Comparison of ENCODE assay signal across 8 cellular contexts in the genomic region with DNA sequence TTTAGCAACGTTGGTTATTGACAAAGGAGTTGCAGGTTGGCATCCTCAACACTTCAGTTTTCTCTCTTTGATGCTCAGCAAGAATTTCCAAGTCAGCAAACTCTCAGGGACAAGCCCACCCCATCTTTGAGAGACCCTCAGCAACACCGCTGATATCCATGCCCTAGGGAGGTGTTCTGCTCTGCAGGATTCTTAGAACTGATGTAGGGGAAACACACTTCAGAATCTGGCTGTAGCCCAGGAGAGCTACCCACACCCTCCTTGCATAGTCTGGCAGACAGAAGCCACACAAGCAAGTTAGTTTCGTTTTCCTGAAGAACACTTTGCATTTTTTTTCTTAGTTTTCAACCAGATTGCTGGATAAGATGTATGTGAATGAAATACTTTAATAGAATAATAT. TPM values are rescaled to one million over a fixed set of nuclear protein-coding genes. Genes with fewer than 3 reads are reported as not detected.
DNase-seq lines count a peak whose midpoint lies in the region; ATAC-seq, FAIRE-seq and TF ChIP-seq lines count a peak whose summit lies in the region.

No MANE protein-coding gene starts in this region.

- H3K56ac ChIP-seq in IMR-90 (ENCODE audit: extremely low read depth, insufficient read depth, low read length) = no peak overlapping the region
- H3K56ac ChIP-seq in H1 (replicated peaks; ENCODE audit: insufficient read length, low read depth, low read length) = no peak overlapping the region

- H2BK12ac ChIP-seq in H1 (ENCODE audit: low read depth, low read length) = no peak overlapping the region

- H3K4me2 ChIP-seq in IMR-90 (ENCODE audit: low read depth, low read length) (peak overlapping the region; percentile 99), H1 (ENCODE audit: insufficient read depth in 1 of 2, low read depth in 2 of 2, low read length in 2 of 2) (no peak overlapping the region)

- no peak for TF ChIP-seq EP300 in H1 (IDR thresholded peaks at IDR 0.05; ENCODE audit: borderline replicate concordance in 1 of 2, low read depth in 2 of 2, low read length in 2 of 2)

- H3K9me1 ChIP-seq in IMR-90 (ENCODE audit: insufficient read depth, low read length) = no peaks in the 10 kb centered on the region

- H2BK120ac ChIP-seq in IMR-90 (ENCODE audit: low read depth, low read length) (peak overlapping the region; percentile 60), H1 (replicated peaks; ENCODE audit: low read depth, low read length) (no peak overlapping the region)

- TF ChIP-seq CTCF in IMR-90 (conservative IDR thresholded peaks at IDR 0.05; ENCODE audit: low read depth, low read length) = no peak
- TF ChIP-seq CTCF in H1 (IDR thresholded peaks at IDR 0.05; ENCODE audit: control extremely low read depth in 1 of 3, insufficient read depth in 1 of 3, low read depth in 1 of 3, low read length in 3 of 3) = no peak
- TF ChIP-seq CTCF in neutrophil (IDR thresholded peaks at IDR 0.05) = no peak

- no peaks in the 10 kb centered on the region for H3K79me2 ChIP-seq in H1 (ENCODE audit: control insufficient read depth in 1 of 2, insufficient read depth in 2 of 2, low read length in 2 of 2)

- TF ChIP-seq RAD21 in IMR-90 (IDR thresholded peaks at IDR 0.05; ENCODE audit: low read length) (no peak), H1 (IDR thresholded peaks at IDR 0.05 in 1 of 2, conservative IDR thresholded peaks at IDR 0.05 in 1 of 2; ENCODE audit: low read depth in 2 of 2, low read length in 2 of 2) (no peak)

- no peaks in the 10 kb centered on the region for H3K23me2 ChIP-seq in H1 (ENCODE audit: low read depth, low read length)

- H4K8ac ChIP-seq in IMR-90 (ENCODE audit: low read depth in 2 of 2, low read length in 2 of 2) (peak overlapping the region in 1 of 2 experiments; percentile 85; a peak in 2 of 4 replicates), H1 (ENCODE audit: extremely low read depth, insufficient read depth, low read length) (no peak overlapping the region)

- H4K91ac ChIP-seq in IMR-90 (ENCODE audit: insufficient read depth, low read depth, low read length) (peak overlapping the region; percentile 44; the same call in 1 of the 2 replicates), H1 (replicated peaks; ENCODE audit: insufficient read length, low read length) (no peak overlapping the region)

- CTCF ChIA-PET in IMR-90 (lab: Yijun Ruan, JAX) = no interaction called here
- CTCF ChIA-PET in H1 (lab: Charles Lee; ENCODE audit: partially characterized antibody) = interaction anchor here (0.6 to 1.2 kb wide), 3 partner anchors 12 to 273 kb away, joined by 3 to 5 read pairs (median 3); no protein-coding TSS in a partner anchor

- H2BK20ac ChIP-seq in IMR-90 (ENCODE audit: low read depth, low read length) (no peak overlapping the region; the same call in 1 of the 2 replicates), H1 (ENCODE audit: low read length) (no peak overlapping the region)

- TF ChIP-seq POLR2A in IMR-90 (IDR thresholded peaks at IDR 0.05; ENCODE audit: low read depth, low read length) (no peak), H1 (IDR thresholded peaks at IDR 0.05; ENCODE audit: control extremely low read depth in 1 of 2, low read depth in 2 of 2, low read length in 2 of 2) (no peak)

- H3K18ac ChIP-seq in IMR-90 (ENCODE audit: low read depth, low read length) = no peak overlapping the region; the same call in 1 of the 2 replicates
- H3K18ac ChIP-seq in H1 (ENCODE audit: extremely low read depth, low read length) = no peak overlapping the region

- peak overlapping the region; percentile 70; the same call in 1 of the 2 replicates for H3K14ac ChIP-seq in IMR-90 (replicated peaks; ENCODE audit: low read depth, low read length)
- no peak overlapping the region for H3K14ac ChIP-seq in H1 (ENCODE audit: insufficient read length)

- H3K79me1 ChIP-seq in IMR-90 (ENCODE audit: low read depth in 1 of 2, low read length in 2 of 2) (0 out of 4 replicates have a peak, but pooled peaks cover 0 to 5% of the 10 kb centered on the region in 2 experiments), H1 (ENCODE audit: low read depth, low read length) (no peaks in the 10 kb centered on the region)

- no TSS peak for BruUV-seq in IMR-90 (replicated peaks; lab: Mats Ljungman, UMichigan)

- no peaks in the 10 kb centered on the region for H3K9me3 ChIP-seq in IMR-90 (ENCODE audit: control insufficient read depth, insufficient read depth, low read length)
- no peaks in the 10 kb centered on the region for H3K9me3 ChIP-seq in H1 (ENCODE audit: insufficient read depth in 2 of 2, low read depth in 1 of 2, low read length in 1 of 2)
- H3K9me3 ChIP-seq in neutrophil = no peaks in the 10 kb centered on the region

- no peak overlapping the region for H2AK9ac ChIP-seq in IMR-90 (replicated peaks; ENCODE audit: low read depth, low read length, poor library complexity)

- H4K20me1 ChIP-seq in IMR-90 (ENCODE audit: insufficient read depth, low read length) = no peaks in the 10 kb centered on the region
- H4K20me1 ChIP-seq in H1 (replicated peaks in 1 of 2; ENCODE audit: control insufficient read depth in 1 of 2, insufficient read depth in 2 of 2, low read length in 2 of 2) = no peaks in the 10 kb centered on the region

- dilution Hi-C loops in IMR-90 (cut with HindIII; ENCODE audit: low sequenced_read_pairs, unreplicated experiment) = no loop called here

- no peaks in the 10 kb centered on the region for H3K27me3 ChIP-seq in IMR-90 (ENCODE audit: control insufficient read depth, insufficient read depth, low read length)
- H3K27me3 ChIP-seq in H1 (replicated peaks in 1 of 4; ENCODE audit: control insufficient read depth in 3 of 4, extremely low read depth in 1 of 4, insufficient read depth in 3 of 4, low read length in 3 of 4) = no peaks in the 10 kb centered on the region
- H3K27me3 ChIP-seq in neutrophil = no peaks in the 10 kb centered on the region

- in situ Hi-C loops in IMR-90 (cut with MboI; ENCODE audit: low sequenced_read_pairs) = no loop called here

- peak; percentile 87 for ATAC-seq in GM21367 (IDR thresholded peaks at IDR 0.05; ENCODE audit: unreplicated experiment)
- ATAC-seq in IMR-90 (ENCODE audit: low read depth) = peak; percentile 62

- no peak overlapping the region; the same call in 2 of the 3 replicates for H2BK15ac ChIP-seq in IMR-90 (ENCODE audit: low read depth, low read length)
- no peak overlapping the region for H2BK15ac ChIP-seq in H1 (ENCODE audit: low read length)

- no peak overlapping the region for H3K23ac ChIP-seq in IMR-90 (ENCODE audit: low read depth, low read length)
- no peak overlapping the region for H3K23ac ChIP-seq in H1 (ENCODE audit: insufficient read length)

- peaks cover 1% of the 10 kb centered on the region; the same call in 1 of the 2 replicates for H3K36me3 ChIP-seq in IMR-90 (ENCODE audit: control insufficient read depth, insufficient read depth, low read length)
- no peaks in the 10 kb centered on the region for H3K36me3 ChIP-seq in H1 (ENCODE audit: control insufficient read depth in 2 of 4, insufficient read depth in 4 of 4, low read length in 3 of 4)
- peaks cover 30% of the 10 kb centered on the region for H3K36me3 ChIP-seq in neutrophil
- H3K36me3 ChIP-seq in urinary bladder (ENCODE audit: insufficient read depth) = peaks cover 6% of the 10 kb centered on the region

- peak overlapping the region; percentile 6; the same call in 1 of the 2 replicates for H3K27ac ChIP-seq in IMR-90 (ENCODE audit: insufficient read depth, low read length)
- no peak overlapping the region for H3K27ac ChIP-seq in H1 (ENCODE audit: low read depth, low read length)
- peak overlapping the region; percentile 86 for H3K27ac ChIP-seq in neutrophil
- no peak overlapping the region for H3K27ac ChIP-seq in urinary bladder (ENCODE audit: low read depth)

- H3K4me1 ChIP-seq in IMR-90 (ENCODE audit: control insufficient read depth, insufficient read depth, low read length) (peaks cover 7% of the 10 kb centered on the region; the same call in 1 of the 2 replicates), H1 (replicated peaks in 1 of 4; ENCODE audit: control insufficient read depth in 3 of 4, insufficient read depth in 4 of 4, low read length in 3 of 4) (0 out of 7 replicates have a peak, but pooled peaks cover 0 to 2% (median under 1%) of the 10 kb centered on the region in 4 experiments), neutrophil (ENCODE audit: control insufficient read depth in 1 of 2, insufficient read depth in 1 of 2, low read depth in 1 of 2, low read length in 1 of 2) (peaks cover 60 to 64% of the 10 kb centered on the region in 2 experiments), urinary bladder (ENCODE audit: insufficient read depth) (no peaks in the 10 kb centered on the region)

- intact Hi-C loops in IMR-90 (cut with micrococcal nuclease) = loop anchor here (2.0 kb wide), 1 partner anchor 33 kb away; no protein-coding TSS in a partner anchor

- peak; percentile 36 for DNase-seq in DMS53 treated with DMSO at 0.1 percent for 48 hours (lab: John Stamatoyannopoulos, UW; ENCODE audit: unreplicated experiment)
- DNase-seq in IMR-90 = peak; percentile 59
- DNase-seq in activated CD4-positive, CD25-positive, alpha-beta regulatory T cell treated with anti-CD3 and anti-CD28 coated beads, Interleukin-2, amount 50 U/mL, for 72 hours = peak; percentile 36
- DNase-seq in H1 (ENCODE audit: low read depth in 1 of 2, low spot score in 2 of 2) = no peak
- DNase-seq in cortex of kidney (lab: John Stamatoyannopoulos, UW) = no peak

- H3K4ac ChIP-seq in IMR-90 (ENCODE audit: low read depth, low read length) (no peak overlapping the region), H1 (replicated peaks; ENCODE audit: insufficient read length, low read depth, low read length) (no peak overlapping the region)

- H4K5ac ChIP-seq in IMR-90 (ENCODE audit: low read depth, low read length) (peak overlapping the region; percentile 86), H1 (ENCODE audit: insufficient read length, low read depth, low read length) (no peak overlapping the region)

- H3K4me3 ChIP-seq in IMR-90 (ENCODE audit: insufficient read depth, low read depth, low read length) (peak overlapping the region; percentile 46), H1 (ENCODE audit: extremely low read depth in 1 of 4, insufficient read depth in 2 of 4, low read depth in 3 of 4, low read length in 4 of 4) (no peak overlapping the region), neutrophil (ENCODE audit: low read depth in 1 of 2, low read length in 1 of 2) (peak overlapping the region; percentile 59 to 72), urinary bladder (ENCODE audit: low read depth, low read length) (peak overlapping the region; percentile 41)

- H3K9ac ChIP-seq in IMR-90 (ENCODE audit: low read depth, low read length) (peak overlapping the region; percentile 26), H1 (replicated peaks in 1 of 4; ENCODE audit: extremely low read depth in 1 of 4, low read depth in 3 of 4, low read length in 3 of 4) (no peak overlapping the region)

- no peak overlapping the region for H2AK5ac ChIP-seq in IMR-90 (ENCODE audit: low read depth, low read length)
- H2AK5ac ChIP-seq in H1 (ENCODE audit: low read depth, low read length) = no peak overlapping the region

- no peak for FAIRE-seq in H1 (lab: Jason Lieb, UNC)

- POLR2A ChIA-PET in IMR-90 (lab: Charles Lee; ENCODE audit: unreplicated experiment) = no interaction called here
- POLR2A ChIA-PET in H1 (lab: Charles Lee; ENCODE audit: partially characterized antibody) = no interaction called here

- no CpG with 5 or more reads among the region's 3 CpGs for WGBS in IMR-90 (ENCODE audit: extremely low coverage in 2 of 2, insufficient read length in 1 of 2), 2 experiments
- WGBS in H1 (ENCODE audit: extremely low coverage in 1 of 2, insufficient coverage in 1 of 2, insufficient read length in 1 of 2, insufficient replicate concordance in 2 of 2, low coverage in 1 of 2, low lambda C conversion rate in 2 of 2, missing lambda C conversion rate in 1 of 2), 2 experiments = 83% methylated on average over 3 of the region's 3 CpGs; no CpG with 5 or more reads in 1 of the 2 experiments
- 21% methylated on average over 3 of the region's 3 CpGs for WGBS in urinary bladder

- H2BK5ac ChIP-seq in IMR-90 (ENCODE audit: low read depth, low read length, poor library complexity, severe bottlenecking) = no peak overlapping the region
- H2BK5ac ChIP-seq in H1 (ENCODE audit: low read depth, low read length) = no peak overlapping the region

- peak overlapping the region; percentile 80 for H2AFZ ChIP-seq in IMR-90 (replicated peaks; ENCODE audit: low read length, poor library complexity)
- peak overlapping the region; percentile 27; the same call in 1 of the 2 replicates for H2AFZ ChIP-seq in H1 (ENCODE audit: low read length)

RNA-seq across cellular contexts. Expression of gene SAMD9L, which starts 0.8 kb away (rescaled TPM):
- total RNA-seq in IMR-90 (2012; rRNA removed) (4.1 and 6.4 TPM in 2 replicates), urinary bladder (25.5 TPM)
- polyA plus RNA-seq in IMR-90 (2012; rRNA removed) (1.2 and 1.9 TPM in 2 replicates), H1 (2011; rRNA removed) (not detected in 2 replicates), urinary bladder (5.0 TPM)
- 0.10 and 0.27 TPM in 2 replicates for polyA plus RNA-seq in IMR-90 (2012; cell fraction: cytosol; rRNA removed)
- 0.36 and 4.8 TPM in 2 replicates for polyA plus RNA-seq in IMR-90 (2012; cell fraction: nucleus; rRNA removed; ENCODE audit: low replicate concordance)
- total RNA-seq in H1 (2021; fragmentation: NEBNext Ultra II Directional; extraction: Animal tissue kit (Norgen Biotek cat#: 25700)) = not detected in 2 replicates
- not detected for polyA plus RNA-seq in H1 (2011; cell fraction: cytosol; rRNA removed)
- not detected for polyA plus RNA-seq in H1 (2011; cell fraction: nucleus; rRNA removed)
- not detected in 4 replicates for polyA plus RNA-seq in H1 (2012, experiment 1 of 2)
- not detected for polyA plus RNA-seq in H1 (2012, experiment 2 of 2)
- not detected for polyA plus RNA-seq in H1 (2013, experiment 1 of 2)
- polyA plus RNA-seq in H1 (2013, experiment 2 of 2) = not detected
- polyA minus RNA-seq in H1 (2011; rRNA and poly(A)+ RNA removed) = not detected in 2 replicates
- polyA minus RNA-seq in H1 (2011; cell fraction: cytosol; rRNA and poly(A)+ RNA removed) = not detected
- polyA minus RNA-seq in H1 (2011; cell fraction: nucleus; rRNA and poly(A)+ RNA removed) = not detected

RNA-seq across cellular contexts. Expression of gene SAMD9, which starts 29.6 kb away (rescaled TPM):
- 9.5 and 15.6 TPM in 2 replicates for total RNA-seq in IMR-90 (2012; rRNA removed)
- 1.6 and 1.9 TPM in 2 replicates for polyA plus RNA-seq in IMR-90 (2012; rRNA removed)
- polyA plus RNA-seq in IMR-90 (2012; cell fraction: cytosol; rRNA removed) = 0.09 and 0.15 TPM in 2 replicates
- polyA plus RNA-seq in IMR-90 (2012; cell fraction: nucleus; rRNA removed; ENCODE audit: low replicate concordance) = 0.07 and 0.66 TPM in 2 replicates
- 0.04 TPM in 1 of 2 replicates, not detected in the other for total RNA-seq in H1 (2021; fragmentation: NEBNext Ultra II Directional; extraction: Animal tissue kit (Norgen Biotek cat#: 25700))
- 0.02 TPM in 1 of 2 replicates, not detected in the other for polyA plus RNA-seq in H1 (2011; rRNA removed)
- polyA plus RNA-seq in H1 (2011; cell fraction: cytosol; rRNA removed) = not detected
- not detected for polyA plus RNA-seq in H1 (2011; cell fraction: nucleus; rRNA removed)
- polyA plus RNA-seq in H1 (2012, experiment 1 of 2) = 0.03 to 0.06 TPM (median 0.03 TPM) in 3 of 4 replicates, not detected in the other
- not detected for polyA plus RNA-seq in H1 (2012, experiment 2 of 2)
- 0.04 TPM for polyA plus RNA-seq in H1 (2013, experiment 1 of 2)
- 0.02 TPM for polyA plus RNA-seq in H1 (2013, experiment 2 of 2)
- 0.05 TPM in 1 of 2 replicates, not detected in the other for polyA minus RNA-seq in H1 (2011; rRNA and poly(A)+ RNA removed)
- not detected for polyA minus RNA-seq in H1 (2011; cell fraction: cytosol; rRNA and poly(A)+ RNA removed)
- not detected for polyA minus RNA-seq in H1 (2011; cell fraction: nucleus; rRNA and poly(A)+ RNA removed)
- total RNA-seq in urinary bladder = 29.0 TPM
- polyA plus RNA-seq in urinary bladder = 2.3 TPM

Comparison
In these comparisons a context has a peak if more than half of its experiments do, and no peak if none do; other contexts are left out.
1. DNase-seq: peak in DMS53 treated with DMSO at 0.1 percent for 48 hours (single experiment), IMR-90 (single experiment) and activated CD4-positive, CD25-positive, alpha-beta regulatory T cell treated with anti-CD3 and anti-CD28 coated beads, Interleukin-2, amount 50 U/mL, for 72 hours (single experiment); none in H1 (0 of 2) and cortex of kidney (single experiment).
2. H3K27ac ChIP-seq: peak in IMR-90 (single experiment) and neutrophil (single experiment); none in H1 (single experiment) and urinary bladder (single experiment).
3. H3K4me3 ChIP-seq: peak in IMR-90 (single experiment), neutrophil (2 of 2) and urinary bladder (single experiment); none in H1 (0 of 4).
4. RNA of gene SAMD9, which starts 29.6 kb away (total RNA-seq): 29.0 TPM in urinary bladder (single experiment) and 9.5 to 15.6 TPM in IMR-90; 0.04 TPM in H1; every median in the first group is over 10 times any median in the second.